Comparison of ENCODE assay signal across 1 cellular context in genomic region chr7:11787534-11787933, GRCh38.
TF ChIP-seq lines count a peak whose summit lies in the region.

No MANE protein-coding gene starts in this region.

TF ChIP-seq in GM23338, 12 proteins besides CTCF, POLR2A, EP300 and RAD21:
- no peak for TF ChIP-seq ZNF462 (CRISPR knock-in tag; IDR thresholded peaks at IDR 0.05)
- no peak for TF ChIP-seq NANOG (IDR thresholded peaks at IDR 0.05; ENCODE audit: borderline replicate concordance)
- TF ChIP-seq ETS1 (IDR thresholded peaks at IDR 0.05): no peak
- no peak for TF ChIP-seq POLR2AphosphoS5 (IDR thresholded peaks at IDR 0.05; ENCODE audit: low read depth)
- TF ChIP-seq EZH2phosphoT487 (IDR thresholded peaks at IDR 0.05; ENCODE audit: unreplicated experiment): no peak
- no peak for TF ChIP-seq ZNF331 (CRISPR knock-in tag; IDR thresholded peaks at IDR 0.05; ENCODE audit: low read depth)
- TF ChIP-seq CREB1 (CRISPR knock-in tag; IDR thresholded peaks at IDR 0.05; ENCODE audit: low read depth): no peak
